ENCODE assay signal across 9 cellular contexts in the genomic region with DNA sequence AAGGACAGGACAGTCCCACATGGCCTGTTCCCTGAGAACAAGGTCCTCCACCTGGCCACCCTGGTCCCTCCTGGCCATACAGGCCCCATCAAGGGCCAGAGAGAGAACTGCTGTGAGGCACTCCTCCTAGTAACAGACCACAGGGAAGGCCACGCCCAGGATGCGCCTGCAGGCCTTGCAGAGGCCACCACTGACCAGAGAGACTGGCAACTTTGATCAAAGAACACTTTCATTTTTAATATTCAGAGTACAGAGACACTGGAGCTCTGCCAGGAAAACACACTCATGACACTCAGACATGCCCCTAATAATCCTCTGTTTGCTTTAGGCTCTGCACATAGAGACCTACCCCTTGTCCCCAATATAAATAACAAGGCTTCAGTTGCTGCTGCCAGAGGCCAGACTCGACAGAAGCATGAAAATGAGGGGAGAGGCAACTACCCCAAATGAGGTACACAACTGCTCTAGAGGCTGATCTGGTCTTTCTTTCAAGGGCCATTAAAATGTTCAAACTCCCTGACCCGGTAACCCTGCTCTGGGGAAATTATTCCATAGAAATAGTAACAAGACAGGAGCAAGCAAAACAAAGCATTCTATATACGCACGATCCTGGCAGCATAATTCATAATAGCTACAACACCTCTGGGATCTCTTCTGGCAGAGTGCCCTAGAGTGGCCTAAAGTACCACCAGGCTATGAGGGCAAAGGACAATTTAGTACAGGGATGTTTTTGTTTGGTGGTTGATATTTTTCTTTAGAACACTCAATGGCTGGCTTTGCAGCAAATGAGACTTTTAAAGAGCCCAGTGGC. TPM values are rescaled to one million over a fixed set of nuclear protein-coding genes. Genes with fewer than 3 reads are reported as not detected.
DNase-seq lines count a peak whose midpoint lies in the region; ATAC-seq and TF ChIP-seq lines count a peak whose summit lies in the region.
"Had no signal": no experiment of that assay in that cellular context is flagged by ENCODE, and none has a peak within 500 bp of the region (broad histone marks: within the 10 kb centered on the region; RNA-seq: fewer than 3 reads in every experiment).

No MANE protein-coding gene starts in this region.

- DNase-seq in activated CD8-positive, alpha-beta memory T cell treated with anti-CD3 and anti-CD28 coated beads, Interleukin-2, amount 10 ng/mL, durations not matched to agents 7 days and 5 days: peak; percentile 67
- DNase-seq in activated CD8-positive, alpha-beta memory T cell treated with anti-CD3 and anti-CD28 coated beads for 24 hours: no peak
- DNase-seq in glutamatergic neuron (no peak), skeletal muscle cell (ENCODE audit: low read depth) (peak; percentile 36), GM10266 (ENCODE audit: extremely low spot score) (no peak), HK-2 (ENCODE audit: unreplicated experiment) (no peak), occipital lobe (lab: John Stamatoyannopoulos, UW) (no peak)

- H3K27ac Mint-ChIP-seq in activated CD8-positive, alpha-beta memory T cell treated with anti-CD3 and anti-CD28 coated beads, Interleukin-2, amount 10 ng/mL, durations not matched to agents 7 days and 5 days: peak overlapping the region; percentile 83
- peak overlapping the region; percentile 15 for H3K27ac Mint-ChIP-seq in glutamatergic neuron (ENCODE audit: unreplicated experiment)

- TF ChIP-seq CTCF in WI38 (IDR thresholded peaks at IDR 0.05; ENCODE audit: low read depth, low read length): no peak
- TF ChIP-seq CTCF in glutamatergic neuron (IDR thresholded peaks at IDR 0.05; ENCODE audit: partially characterized antibody, unreplicated experiment): no peak
- TF ChIP-seq CTCF in GM10266 (IDR thresholded peaks at IDR 0.05; ENCODE audit: control insufficient read depth, insufficient read depth, low read depth, missing control alignments): no peak

- ATAC-seq in activated CD8-positive, alpha-beta memory T cell treated with anti-CD3 and anti-CD28 coated beads, Interleukin-2, amount 10 ng/mL, durations not matched to agents 7 days and 5 days: peak; percentile 45

- H3K27me3 Mint-ChIP-seq in activated CD8-positive, alpha-beta memory T cell treated with anti-CD3 and anti-CD28 coated beads, Interleukin-2, amount 10 ng/mL, durations not matched to agents 7 days and 5 days: no peaks in the 10 kb centered on the region
- H3K27me3 Mint-ChIP-seq in glutamatergic neuron (ENCODE audit: unreplicated experiment): no peaks in the 10 kb centered on the region

- H3K4me1 Mint-ChIP-seq in activated CD8-positive, alpha-beta memory T cell treated with anti-CD3 and anti-CD28 coated beads, Interleukin-2, amount 10 ng/mL, durations not matched to agents 7 days and 5 days: peaks cover 60% of the 10 kb centered on the region
- peaks cover 11% of the 10 kb centered on the region for H3K4me1 Mint-ChIP-seq in glutamatergic neuron (ENCODE audit: low read depth, unreplicated experiment)

- H3K4me3 ChIP-seq in WI38 (ENCODE audit: low read depth, low read length) (0 out of 2 replicates have a peak overlapping the region, but pooled peaks have one; percentile 4), skeletal muscle cell (ENCODE audit: low read depth, low read length) (no peak overlapping the region)

- peaks cover 36% of the 10 kb centered on the region for H3K36me3 Mint-ChIP-seq in activated CD8-positive, alpha-beta memory T cell treated with anti-CD3 and anti-CD28 coated beads, Interleukin-2, amount 10 ng/mL, durations not matched to agents 7 days and 5 days
- H3K36me3 Mint-ChIP-seq in glutamatergic neuron (ENCODE audit: unreplicated experiment): no peaks in the 10 kb centered on the region

- H3K9me3 Mint-ChIP-seq in activated CD8-positive, alpha-beta memory T cell treated with anti-CD3 and anti-CD28 coated beads, Interleukin-2, amount 10 ng/mL, durations not matched to agents 7 days and 5 days (ENCODE audit: low read depth): peaks cover 3% of the 10 kb centered on the region
- H3K9me3 Mint-ChIP-seq in glutamatergic neuron (ENCODE audit: unreplicated experiment): peaks cover 9% of the 10 kb centered on the region

- CTCF ChIA-PET in activated CD8-positive, alpha-beta memory T cell treated with anti-CD3 and anti-CD28 coated beads, Interleukin-2, amount 10 ng/mL, durations not matched to agents 7 days and 5 days (lab: Charles Lee): interaction anchor here (1.1 to 1.3 kb wide), 3 partner anchors 20 to 67 kb away, joined by 3 to 5 read pairs (median 3); no protein-coding TSS in a partner anchor

- H3K4me3 Mint-ChIP-seq in activated CD8-positive, alpha-beta memory T cell treated with anti-CD3 and anti-CD28 coated beads, Interleukin-2, amount 10 ng/mL, durations not matched to agents 7 days and 5 days: no peak overlapping the region
- H3K4me3 Mint-ChIP-seq in glutamatergic neuron (ENCODE audit: unreplicated experiment): no peak overlapping the region

RNA-seq across cellular contexts. Expression of a gene that starts 44.7 kb away (rescaled TPM):
- total RNA-seq in activated CD8-positive, alpha-beta memory T cell treated with anti-CD3 and anti-CD28 coated beads, Interleukin-2, amount 10 ng/mL, durations not matched to agents 7 days and 5 days: 10 to 100 TPM; 65.9 to 72.7 TPM
- total RNA-seq in glutamatergic neuron (ENCODE audit: unreplicated experiment) (41.4 TPM), occipital lobe (17.5 TPM)

RNA-seq across cellular contexts. Expression of a gene that starts 47.6 kb away (rescaled TPM):
- total RNA-seq in activated CD8-positive, alpha-beta memory T cell treated with anti-CD3 and anti-CD28 coated beads, Interleukin-2, amount 10 ng/mL, durations not matched to agents 7 days and 5 days: 100 to 1,000 TPM; 164 to 262 TPM
- total RNA-seq in glutamatergic neuron (ENCODE audit: unreplicated experiment) (38.0 TPM), occipital lobe (3.3 TPM)

RNA-seq across cellular contexts. Expression of a gene that starts 54.3 kb away (rescaled TPM):
- total RNA-seq in activated CD8-positive, alpha-beta memory T cell treated with anti-CD3 and anti-CD28 coated beads, Interleukin-2, amount 10 ng/mL, durations not matched to agents 7 days and 5 days: not detected
- total RNA-seq in glutamatergic neuron (ENCODE audit: unreplicated experiment) (0.29 TPM), occipital lobe (2.3 TPM)
- total RNA-seq: Daoy had no signal

Comparison
In these comparisons a context has a peak if more than half of its experiments do, and no peak if none do; other contexts are left out.
1. DNase-seq: peak in activated CD8-positive, alpha-beta memory T cell treated with anti-CD3 and anti-CD28 coated beads, Interleukin-2, amount 10 ng/mL, durations not matched to agents 7 days and 5 days (single experiment) and skeletal muscle cell (single experiment); none in activated CD8-positive, alpha-beta memory T cell treated with anti-CD3 and anti-CD28 coated beads for 24 hours (single experiment), glutamatergic neuron (single experiment), GM10266 (single experiment), HK-2 (single experiment) and occipital lobe (single experiment).